ENCODE assay signal across 18 cellular contexts in genomic region chr4:70958681-70959080, GRCh38. TPM values are rescaled to one million over a fixed set of nuclear protein-coding genes. Genes with fewer than 3 reads are reported as not detected.
DNase-seq lines count a peak whose midpoint lies in the region; ATAC-seq, FAIRE-seq and TF ChIP-seq lines count a peak whose summit lies in the region.
"Had no signal": no experiment of that assay in that cellular context is flagged by ENCODE, and none has a peak within 500 bp of the region (broad histone marks: within the 10 kb centered on the region; RNA-seq: fewer than 3 reads in every experiment).

No MANE protein-coding gene starts in this region.

- peaks cover 7% of the 10 kb centered on the region for H3K36me3 Mint-ChIP-seq in astrocyte (ENCODE audit: low read depth, unreplicated experiment)
- H3K36me3 Mint-ChIP-seq in activated CD8-positive, alpha-beta T cell treated with anti-CD3 and anti-CD28 coated beads for 36 hours (ENCODE audit: low read depth): peaks cover 3% of the 10 kb centered on the region

- peaks cover 15% of the 10 kb centered on the region for H3K4me1 ChIP-seq in astrocyte (ENCODE audit: insufficient read depth, low read length)
- H3K4me1 ChIP-seq in vagina: no peaks in the 10 kb centered on the region
- H3K4me1 ChIP-seq in OCI-LY7 (ENCODE audit: insufficient read depth, low read length, poor library complexity, severe bottlenecking): no peaks in the 10 kb centered on the region
- H3K4me1 ChIP-seq: adrenal gland had no signal

- POLR2A ChIA-PET in OCI-LY7 (lab: Charles Lee): interaction anchor here (1.2 to 8.7 kb wide), 5 partner anchors 9 to 33 kb away, joined by 3 to 84 read pairs (median 4); no protein-coding TSS in a partner anchor
- POLR2A ChIA-PET in activated CD8-positive, alpha-beta T cell treated with anti-CD3 and anti-CD28 coated beads for 36 hours (lab: Charles Lee): interaction anchor here (0.7 kb wide), 1 partner anchor 125 kb away, joined by 3 read pairs; no protein-coding TSS in a partner anchor

- CTCF ChIA-PET in OCI-LY7 (lab: Charles Lee; ENCODE audit: unreplicated experiment): no interaction called here
- CTCF ChIA-PET in activated CD8-positive, alpha-beta T cell treated with anti-CD3 and anti-CD28 coated beads for 36 hours (lab: Charles Lee): no interaction called here

- no peaks in the 10 kb centered on the region for H3K27me3 Mint-ChIP-seq in astrocyte (ENCODE audit: low read depth, unreplicated experiment)
- no peaks in the 10 kb centered on the region for H3K27me3 Mint-ChIP-seq in activated CD8-positive, alpha-beta T cell treated with anti-CD3 and anti-CD28 coated beads for 36 hours
- H3K27me3 Mint-ChIP-seq: CD4-positive, CD25-positive, alpha-beta regulatory T cell had no signal

- DNase-seq in GM04503 (ENCODE audit: low read depth): peak; percentile 92
- DNase-seq in astrocyte (ENCODE audit: low read depth): peak; percentile 95
- DNase-seq in fibroblast of villous mesenchyme (ENCODE audit: low read depth): peak; percentile 14
- peak; percentile 78 for DNase-seq in stromal cell of bone marrow (ENCODE audit: low read depth)
- DNase-seq in NCI-H82 (lab: John Stamatoyannopoulos, UW): no peak
- DNase-seq in vagina (ENCODE audit: extremely low spot score in 2 of 2): no peak
- DNase-seq in OCI-LY7 (ENCODE audit: low spot score): no peak
- no peak for DNase-seq in activated CD8-positive, alpha-beta T cell treated with anti-CD3 and anti-CD28 coated beads for 36 hours
- DNase-seq: activated CD4-positive, alpha-beta T cell treated with anti-CD3 and anti-CD28 coated beads, Interleukin-2, amount 50 U/mL, for 4 hours; adrenal gland; CD4-positive, CD25-positive, alpha-beta regulatory T cell; dorsolateral prefrontal cortex; GDM1; NCI-H187; NCI-H510A treated with DMSO at 0.1 percent for 48 hours; nucleus accumbens had no signal

- H4K20me1 ChIP-seq in astrocyte (ENCODE audit: insufficient read depth, low read length): peaks cover 6% of the 10 kb centered on the region
- no peaks in the 10 kb centered on the region for H4K20me1 ChIP-seq in OCI-LY7 (ENCODE audit: insufficient read depth, low read length)

- H3K27me3 ChIP-seq in astrocyte (ENCODE audit: insufficient read depth, low read length) (no peaks in the 10 kb centered on the region), vagina (no peaks in the 10 kb centered on the region)
- H3K27me3 ChIP-seq: adrenal gland, dorsolateral prefrontal cortex had no signal

- ATAC-seq in activated CD8-positive, alpha-beta T cell treated with anti-CD3 and anti-CD28 coated beads for 36 hours: no peak

- no peak overlapping the region for H3K4me3 ChIP-seq in astrocyte (ENCODE audit: insufficient read depth, low read depth, low read length)
- no peak overlapping the region for H3K4me3 ChIP-seq in fibroblast of villous mesenchyme (ENCODE audit: low read depth, low read length)
- H3K4me3 ChIP-seq in vagina: no peak overlapping the region
- no peak overlapping the region for H3K4me3 ChIP-seq in OCI-LY7 (ENCODE audit: low read depth, low read length, poor library complexity, severe bottlenecking)
- H3K4me3 ChIP-seq: adrenal gland, dorsolateral prefrontal cortex had no signal

- H3K36me3 ChIP-seq in astrocyte (ENCODE audit: insufficient read depth, low read length): peaks cover 8% of the 10 kb centered on the region
- H3K36me3 ChIP-seq in vagina: peaks cover 0 to 9% of the 10 kb centered on the region in 2 donors
- H3K36me3 ChIP-seq in OCI-LY7 (ENCODE audit: insufficient read depth, low read length): peaks cover 11% of the 10 kb centered on the region

- H3K9me3 ChIP-seq in astrocyte (ENCODE audit: insufficient read depth, low read depth, low read length) (no peaks in the 10 kb centered on the region), vagina (no peaks in the 10 kb centered on the region), OCI-LY7 (ENCODE audit: low read length) (no peaks in the 10 kb centered on the region)
- H3K9me3 ChIP-seq: adrenal gland had no signal

- BruUV-seq in OCI-LY7 (replicated peaks; lab: Mats Ljungman, UMichigan): no TSS peak

- H3K79me2 ChIP-seq in astrocyte (ENCODE audit: insufficient read depth, low read length) (peaks cover 32% of the 10 kb centered on the region), OCI-LY7 (ENCODE audit: insufficient read depth, low read depth, low read length) (no peaks in the 10 kb centered on the region)

- H2AFZ ChIP-seq in astrocyte (ENCODE audit: low read depth, low read length) (no peak overlapping the region), OCI-LY7 (ENCODE audit: low read length) (no peak overlapping the region)

- H3K9me3 Mint-ChIP-seq in astrocyte (ENCODE audit: unreplicated experiment): no peaks in the 10 kb centered on the region
- H3K9me3 Mint-ChIP-seq in activated CD8-positive, alpha-beta T cell treated with anti-CD3 and anti-CD28 coated beads for 36 hours: no peaks in the 10 kb centered on the region
- H3K9me3 Mint-ChIP-seq: CD4-positive, CD25-positive, alpha-beta regulatory T cell had no signal

- TF ChIP-seq POLR2A in vagina (IDR thresholded peaks at IDR 0.05): no peak

- H3K27ac ChIP-seq in astrocyte (ENCODE audit: low read depth, low read length) (peak overlapping the region; percentile 44), vagina (no peak overlapping the region), OCI-LY7 (ENCODE audit: low read depth, low read length, poor library complexity, severe bottlenecking) (no peak overlapping the region)
- H3K27ac ChIP-seq: adrenal gland, dorsolateral prefrontal cortex had no signal

- TF ChIP-seq CTCF in astrocyte (IDR thresholded peaks at IDR 0.05; ENCODE audit: insufficient read depth, low read depth, low read length) (no peak), fibroblast of villous mesenchyme (IDR thresholded peaks at IDR 0.05; ENCODE audit: insufficient read depth, low read depth, low read length) (no peak), vagina (IDR thresholded peaks at IDR 0.05) (no peak), OCI-LY7 (conservative IDR thresholded peaks at IDR 0.05; ENCODE audit: low read length) (no peak)
- no peak for TF ChIP-seq CTCF in activated CD8-positive, alpha-beta T cell treated with anti-CD3 and anti-CD28 coated beads for 36 hours (IDR thresholded peaks at IDR 0.05)

- intact Hi-C loops in vagina (cut with DNase I) (no loop called here), OCI-LY7 (cut with micrococcal nuclease; ENCODE audit: unreplicated experiment) (no loop called here)
- intact Hi-C loops in activated CD8-positive, alpha-beta T cell treated with anti-CD3 and anti-CD28 coated beads for 36 hours (cut with micrococcal nuclease): no loop called here

- H3K4me1 Mint-ChIP-seq in astrocyte (ENCODE audit: low read depth, unreplicated experiment): peaks cover 8% of the 10 kb centered on the region
- peaks cover 8% of the 10 kb centered on the region for H3K4me1 Mint-ChIP-seq in activated CD8-positive, alpha-beta T cell treated with anti-CD3 and anti-CD28 coated beads for 36 hours (ENCODE audit: low read depth)

- peak overlapping the region; percentile 30 for H3K4me2 ChIP-seq in astrocyte (ENCODE audit: low read length)
- no peak overlapping the region for H3K4me2 ChIP-seq in OCI-LY7 (ENCODE audit: low read length)

- H3K27ac Mint-ChIP-seq in astrocyte (ENCODE audit: unreplicated experiment): no peak overlapping the region
- no peak overlapping the region for H3K27ac Mint-ChIP-seq in activated CD8-positive, alpha-beta T cell treated with anti-CD3 and anti-CD28 coated beads for 36 hours
- H3K27ac Mint-ChIP-seq: CD4-positive, CD25-positive, alpha-beta regulatory T cell had no signal

- peak; percentile 95 for FAIRE-seq in astrocyte (lab: Jason Lieb, UNC)
- FAIRE-seq: GM19239, islet of Langerhans had no signal

- H3K9me2 ChIP-seq in OCI-LY7 (ENCODE audit: insufficient read depth, low read length): no peaks in the 10 kb centered on the region

- no peak overlapping the region for H3K9ac ChIP-seq in astrocyte (ENCODE audit: low read length)

- H3K4me3 Mint-ChIP-seq in astrocyte (ENCODE audit: unreplicated experiment): no peak overlapping the region
- H3K4me3 Mint-ChIP-seq in activated CD8-positive, alpha-beta T cell treated with anti-CD3 and anti-CD28 coated beads for 36 hours: no peak overlapping the region
- H3K4me3 Mint-ChIP-seq: CD4-positive, CD25-positive, alpha-beta regulatory T cell had no signal

RNA-seq across cellular contexts. Expression of gene DCK, which starts 34.8 kb away (rescaled TPM):
- total RNA-seq in astrocyte (7.0 and 10.8 TPM in 2 replicates), fibroblast of villous mesenchyme (18.4 and 23.7 TPM in 2 replicates), vagina (10.3 TPM), OCI-LY7 (2022) (146 and 181 TPM in 2 replicates)
- 78.2 and 90.1 TPM in 2 replicates for total RNA-seq in OCI-LY7 (2014; rRNA removed; shearing (Covaris generic))
- total RNA-seq in activated CD8-positive, alpha-beta T cell treated with anti-CD3 and anti-CD28 coated beads for 36 hours: 10 to 100 TPM; 33.6 to 37.2 TPM

RNA-seq across cellular contexts. Expression of gene MOB1B, which starts 56.5 kb away (rescaled TPM):
- total RNA-seq in astrocyte (36.0 and 40.6 TPM in 2 replicates), fibroblast of villous mesenchyme (12.9 and 15.5 TPM in 2 replicates), vagina (13.0 TPM), OCI-LY7 (2022) (19.4 and 22.4 TPM in 2 replicates)
- total RNA-seq in OCI-LY7 (2014; rRNA removed; shearing (Covaris generic)): 3.9 and 4.7 TPM in 2 replicates
- 10 to 100 TPM; 14.9 to 19.7 TPM for total RNA-seq in activated CD8-positive, alpha-beta T cell treated with anti-CD3 and anti-CD28 coated beads for 36 hours

Comparison
In these comparisons a context has a peak if more than half of its experiments do, and no peak if none do; other contexts are left out.
1. DNase-seq: peak in GM04503 (single experiment), astrocyte (single experiment), fibroblast of villous mesenchyme (single experiment) and stromal cell of bone marrow (single experiment); none in NCI-H82 (single experiment), vagina (0 of 2), OCI-LY7 (single experiment) and activated CD8-positive, alpha-beta T cell treated with anti-CD3 and anti-CD28 coated beads for 36 hours (single experiment).